ENCODE assay signal across 12 cellular contexts in genomic region chr11:65810046-65810868, GRCh38. TPM values are rescaled to one million over a fixed set of nuclear protein-coding genes. Genes with fewer than 3 reads are reported as not detected.
DNase-seq lines count a peak whose midpoint lies in the region; ATAC-seq, FAIRE-seq and TF ChIP-seq lines count a peak whose summit lies in the region.
"Had no signal": no experiment of that assay in that cellular context is flagged by ENCODE, and none has a peak within 500 bp of the region (broad histone marks: within the 10 kb centered on the region; RNA-seq: fewer than 3 reads in every experiment).

No MANE protein-coding gene starts in this region.

- H3K9me3 Mint-ChIP-seq in activated B cell treated with CpG ODN at 0.5 μM for 24 hours (no peaks in the 10 kb centered on the region), naive B cell (no peaks in the 10 kb centered on the region)

- no peak overlapping the region for H3K27ac ChIP-seq in effector memory CD4-positive, alpha-beta T cell (ENCODE audit: insufficient read depth, low read length, poor library complexity, severe bottlenecking)
- H3K27ac ChIP-seq: esophagus squamous epithelium had no signal

- H3K27me3 Mint-ChIP-seq in activated B cell treated with CpG ODN at 0.5 μM for 24 hours (no peaks in the 10 kb centered on the region), naive B cell (peaks cover 0 to 6% (median 0%) of the 10 kb centered on the region in 3 donors)

- peak; percentile 100 for FAIRE-seq in HTR-8/SVneo (lab: Jason Lieb, UNC)

- no peaks in the 10 kb centered on the region for H3K9me3 ChIP-seq in effector memory CD4-positive, alpha-beta T cell (ENCODE audit: control insufficient read depth, low read length)
- H3K9me3 ChIP-seq: esophagus squamous epithelium had no signal

- H3K27ac Mint-ChIP-seq in activated B cell treated with CpG ODN at 0.5 μM for 24 hours (no peak overlapping the region), naive B cell (peak overlapping the region in 2 of 6 donors; percentile 77 to 81)

- intact Hi-C loops in activated B cell treated with CpG ODN at 0.5 μM for 24 hours (cut with micrococcal nuclease) = no loop called here

- H3K4me3 Mint-ChIP-seq in activated B cell treated with CpG ODN at 0.5 μM for 24 hours = no peak overlapping the region
- no peak overlapping the region for H3K4me3 Mint-ChIP-seq in naive B cell

- H3K36me3 ChIP-seq in effector memory CD4-positive, alpha-beta T cell (ENCODE audit: control insufficient read depth, insufficient read depth, low read length) = no peaks in the 10 kb centered on the region
- H3K36me3 ChIP-seq: esophagus squamous epithelium had no signal

- no peak overlapping the region for H3K4me3 ChIP-seq in GM12865 (ENCODE audit: low read depth, low read length)
- H3K4me3 ChIP-seq in effector memory CD4-positive, alpha-beta T cell (ENCODE audit: insufficient read depth, low read depth, low read length, poor library complexity, severe bottlenecking) = no peak overlapping the region
- H3K4me3 ChIP-seq: esophagus squamous epithelium had no signal

- POLR2A ChIA-PET in activated B cell treated with CpG ODN at 0.5 μM for 24 hours (lab: Charles Lee) = no interaction called here

- no peaks in the 10 kb centered on the region for H3K36me3 Mint-ChIP-seq in activated B cell treated with CpG ODN at 0.5 μM for 24 hours (ENCODE audit: low read depth)
- no peaks in the 10 kb centered on the region for H3K36me3 Mint-ChIP-seq in naive B cell

- H3K4me1 ChIP-seq in effector memory CD4-positive, alpha-beta T cell (ENCODE audit: control insufficient read depth, insufficient read depth, low read length, poor library complexity, severe bottlenecking) = no peaks in the 10 kb centered on the region

- TF ChIP-seq CTCF in GM12865 (IDR thresholded peaks at IDR 0.05; ENCODE audit: insufficient read depth, low read depth, low read length, missing control alignments) (no peak), activated B cell treated with CpG ODN at 0.5 μM for 24 hours (IDR thresholded peaks at IDR 0.05) (no peak)

- ATAC-seq in activated B cell treated with CpG ODN at 0.5 μM for 24 hours (ENCODE audit: low read depth) (peak; percentile 34), naive B cell (ENCODE audit: low read depth in 2 of 2) (peak; percentile 58 to 76), HG02642 (IDR thresholded peaks at IDR 0.05; ENCODE audit: poor library complexity, unreplicated experiment) (no peak)

- H3K27me3 ChIP-seq in effector memory CD4-positive, alpha-beta T cell (replicated peaks; ENCODE audit: control insufficient read depth, insufficient read depth, low read length, poor library complexity, severe bottlenecking) = no peaks in the 10 kb centered on the region

- DNase-seq in GM12865 (ENCODE audit: low read depth) (peak; percentile 26), HTR-8/SVneo (ENCODE audit: insufficient read length, low spot score) (no peak), activated B cell treated with CpG ODN at 0.5 μM for 24 hours (no peak), naive B cell (no peak), hypothalamus (lab: John Stamatoyannopoulos, UW) (no peak)
- DNase-seq in effector memory CD4-positive, alpha-beta T cell = no peak
- DNase-seq: activated CD4-positive, alpha-beta T cell treated with anti-CD3 and anti-CD28 coated beads for 48 hours; Calu3; esophagus squamous epithelium; NCI-H510A had no signal

- CTCF ChIA-PET in activated B cell treated with CpG ODN at 0.5 μM for 24 hours (lab: Charles Lee) = no interaction called here

- no peaks in the 10 kb centered on the region for H3K4me1 Mint-ChIP-seq in activated B cell treated with CpG ODN at 0.5 μM for 24 hours
- H3K4me1 Mint-ChIP-seq in naive B cell = peaks cover 0 to 4% (median 0%) of the 10 kb centered on the region in 3 donors

RNA-seq across cellular contexts. Expression of gene OVOL1, which starts 23.4 kb away (rescaled TPM):
- 0.09 and 0.29 TPM in 2 replicates for total RNA-seq in activated B cell treated with CpG ODN at 0.5 μM for 24 hours
- not detected for polyA plus RNA-seq in naive B cell (ENCODE audit: low read depth in 6 of 6)
- total RNA-seq: LHCN-M2 had no signal

RNA-seq across cellular contexts. Expression of gene SNX32, which starts 23.5 kb away (rescaled TPM):
- 0.37 and 1.0 TPM in 2 replicates for total RNA-seq in activated B cell treated with CpG ODN at 0.5 μM for 24 hours
- polyA plus RNA-seq in naive B cell (ENCODE audit: low read depth in 6 of 6) = 1 to 10 TPM in 5 of 6 donors, not detected in 1; 1.2 to 2.6 (median 1.7) TPM
- total RNA-seq: Calu3 had no signal

RNA-seq across cellular contexts. Expression of gene AP5B1, which starts 29.5 kb away (rescaled TPM):
- 17.4 and 20.9 TPM in 2 replicates for total RNA-seq in activated B cell treated with CpG ODN at 0.5 μM for 24 hours
- 10 to 100 TPM in 2 of 6 donors, 1 to 10 TPM in 4; 3.4 to 17.2 (median 9.6) TPM for polyA plus RNA-seq in naive B cell (ENCODE audit: low read depth in 6 of 6)

RNA-seq across cellular contexts. Expression of gene CFL1, which starts 47.7 kb away (rescaled TPM):
- total RNA-seq in activated B cell treated with CpG ODN at 0.5 μM for 24 hours = 1,079 and 1,089 TPM in 2 replicates
- 1,000 to 10,000 TPM; 1,822 to 2,570 (median 2,214) TPM for polyA plus RNA-seq in naive B cell (ENCODE audit: low read depth in 6 of 6)

RNA-seq across cellular contexts. Expression of gene MUS81, which starts 50.0 kb away (rescaled TPM):
- 73.8 and 83.1 TPM in 2 replicates for total RNA-seq in activated B cell treated with CpG ODN at 0.5 μM for 24 hours
- polyA plus RNA-seq in naive B cell (ENCODE audit: low read depth in 6 of 6) = 10 to 100 TPM in 5 of 6 donors, 1 to 10 TPM in 1; 3.2 to 32.0 (median 22.8) TPM
